Comparison of ENCODE assay signal across 17 cellular contexts in the genomic region with DNA sequence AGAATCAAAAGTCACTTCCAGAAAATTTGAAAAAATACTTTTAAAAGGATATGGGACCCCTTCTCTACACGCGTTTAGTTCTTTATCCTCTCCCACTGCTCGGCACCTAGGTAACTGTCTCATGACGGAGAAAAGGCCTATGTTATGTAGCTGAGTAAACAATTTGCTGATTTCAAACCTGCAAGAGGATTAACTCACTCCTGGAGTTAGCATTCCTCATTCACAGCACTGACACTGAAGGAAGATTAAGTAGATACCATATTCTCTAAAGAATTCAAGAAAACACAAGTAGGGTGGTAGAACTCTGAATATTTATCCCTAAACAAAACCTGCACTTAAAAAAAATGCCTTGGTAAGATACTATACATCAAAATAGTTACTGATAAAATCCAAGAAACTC. TPM values are rescaled to one million over a fixed set of nuclear protein-coding genes. Genes with fewer than 3 reads are reported as not detected.
DNase-seq lines count a peak whose midpoint lies in the region; ATAC-seq and TF ChIP-seq lines count a peak whose summit lies in the region.
"Had no signal": no experiment of that assay in that cellular context is flagged by ENCODE, and none has a peak within 500 bp of the region (broad histone marks: within the 10 kb centered on the region; RNA-seq: fewer than 3 reads in every experiment).

No MANE protein-coding gene starts in this region.

- no peaks in the 10 kb centered on the region for H3K9me3 Mint-ChIP-seq in activated T-cell treated with anti-CD3 and anti-CD28 coated beads, Interleukin-2, amount 50 U/mL, for 72 hours
- no peaks in the 10 kb centered on the region for H3K9me3 Mint-ChIP-seq in activated T-cell treated with anti-CD3 and anti-CD28 coated beads, Interleukin-2, amount 50 U/mL, for 4 hours
- H3K9me3 Mint-ChIP-seq in WTC11 (no peaks in the 10 kb centered on the region), neural crest cell (no peaks in the 10 kb centered on the region), CD14-positive monocyte (no peaks in the 10 kb centered on the region)
- no peaks in the 10 kb centered on the region for H3K9me3 Mint-ChIP-seq in naive thymus-derived CD8-positive, alpha-beta T cell
- H3K9me3 Mint-ChIP-seq: CD8-positive, alpha-beta T cell; GM23338; H9 had no signal

- ATAC-seq in activated T-cell treated with anti-CD3 and anti-CD28 coated beads, Interleukin-2, amount 50 U/mL, for 72 hours (replicated peaks in 1 of 2), result no peak
- ATAC-seq in activated T-cell treated with anti-CD3 and anti-CD28 coated beads, Interleukin-2, amount 50 U/mL, for 4 hours, result no peak
- peak; percentile 41; the same call in 1 of the 2 replicates for ATAC-seq in WTC11
- no peak for ATAC-seq in naive thymus-derived CD8-positive, alpha-beta T cell
- ATAC-seq: CD8-positive, alpha-beta T cell; GM23338 had no signal

- no peaks in the 10 kb centered on the region for H3K4me1 Mint-ChIP-seq in activated T-cell treated with anti-CD3 and anti-CD28 coated beads, Interleukin-2, amount 50 U/mL, for 72 hours (ENCODE audit: low read depth)
- H3K4me1 Mint-ChIP-seq in activated T-cell treated with anti-CD3 and anti-CD28 coated beads, Interleukin-2, amount 50 U/mL, for 4 hours (ENCODE audit: low read depth), result no peaks in the 10 kb centered on the region
- peaks cover 19% of the 10 kb centered on the region for H3K4me1 Mint-ChIP-seq in WTC11
- peaks cover 3% of the 10 kb centered on the region for H3K4me1 Mint-ChIP-seq in neural crest cell
- H3K4me1 Mint-ChIP-seq in naive thymus-derived CD8-positive, alpha-beta T cell, result no peaks in the 10 kb centered on the region
- no peaks in the 10 kb centered on the region for H3K4me1 Mint-ChIP-seq in CD14-positive monocyte

- peaks cover 42% of the 10 kb centered on the region for H3K27me3 Mint-ChIP-seq in activated T-cell treated with anti-CD3 and anti-CD28 coated beads, Interleukin-2, amount 50 U/mL, for 72 hours (ENCODE audit: low read depth)
- peaks cover 19% of the 10 kb centered on the region for H3K27me3 Mint-ChIP-seq in activated T-cell treated with anti-CD3 and anti-CD28 coated beads, Interleukin-2, amount 50 U/mL, for 4 hours (ENCODE audit: low read depth)
- no peaks in the 10 kb centered on the region for H3K27me3 Mint-ChIP-seq in WTC11 (ENCODE audit: low read depth)
- H3K27me3 Mint-ChIP-seq in neural crest cell (ENCODE audit: low read depth), result no peaks in the 10 kb centered on the region
- peaks cover 14 to 41% (median 21%) of the 10 kb centered on the region in 5 donors for H3K27me3 Mint-ChIP-seq in naive thymus-derived CD8-positive, alpha-beta T cell
- H3K27me3 Mint-ChIP-seq in CD14-positive monocyte (ENCODE audit: low read depth in 3 of 3), result peaks cover 4 to 7% (median 5%) of the 10 kb centered on the region in 3 donors

- CTCF ChIA-PET in WTC11 (lab: Charles Lee), result interaction anchor here (1.5 kb wide), 1 partner anchor 92 kb away, joined by 4 read pairs; no protein-coding TSS in a partner anchor

- no peaks in the 10 kb centered on the region for H3K36me3 Mint-ChIP-seq in activated T-cell treated with anti-CD3 and anti-CD28 coated beads, Interleukin-2, amount 50 U/mL, for 72 hours (ENCODE audit: insufficient read depth in 2 of 2)
- H3K36me3 Mint-ChIP-seq in activated T-cell treated with anti-CD3 and anti-CD28 coated beads, Interleukin-2, amount 50 U/mL, for 4 hours (ENCODE audit: insufficient read depth), result no peaks in the 10 kb centered on the region
- H3K36me3 Mint-ChIP-seq in WTC11 (no peaks in the 10 kb centered on the region), neural crest cell (ENCODE audit: low read depth) (peaks cover 24% of the 10 kb centered on the region), CD14-positive monocyte (no peaks in the 10 kb centered on the region)
- H3K36me3 Mint-ChIP-seq in naive thymus-derived CD8-positive, alpha-beta T cell, result no peaks in the 10 kb centered on the region
- H3K36me3 Mint-ChIP-seq: CD8-positive, alpha-beta T cell had no signal

- POLR2A ChIA-PET in WTC11 (lab: Charles Lee), result no interaction called here
- POLR2A ChIA-PET in naive thymus-derived CD8-positive, alpha-beta T cell (lab: Charles Lee), result no interaction called here

- peak overlapping the region; percentile 4 for H3K27ac Mint-ChIP-seq in activated T-cell treated with anti-CD3 and anti-CD28 coated beads, Interleukin-2, amount 50 U/mL, for 72 hours
- H3K27ac Mint-ChIP-seq in WTC11 (no peak overlapping the region), neural crest cell (ENCODE audit: unreplicated experiment) (peak overlapping the region; percentile 70), CD14-positive monocyte (no peak overlapping the region)
- H3K27ac Mint-ChIP-seq in naive thymus-derived CD8-positive, alpha-beta T cell, result no peak overlapping the region
- H3K27ac Mint-ChIP-seq: CD8-positive, alpha-beta T cell; GM23338; IgD-negative memory B cell had no signal

- TF ChIP-seq CTCF in WTC11 (IDR thresholded peaks at IDR 0.05) (no peak), neural crest cell (conservative IDR thresholded peaks at IDR 0.05) (no peak), CD14-positive monocyte (IDR thresholded peaks at IDR 0.05) (no peak)

- DNase-seq in activated T-cell treated with anti-CD3 and anti-CD28 coated beads, Interleukin-2, amount 50 U/mL, for 72 hours, result no peak
- no peak for DNase-seq in activated T-cell treated with anti-CD3 and anti-CD28 coated beads, Interleukin-2, amount 50 U/mL, for 4 hours
- DNase-seq in WTC11 (ENCODE audit: low spot score) (no peak), neural crest cell (ENCODE audit: low read depth, low spot score) (no peak), GM19240 (ENCODE audit: insufficient read length, low spot score) (no peak), CD14-positive monocyte (ENCODE audit: low spot score) (no peak), COLO829 (ENCODE audit: low spot score) (no peak)
- no peak for DNase-seq in naive thymus-derived CD8-positive, alpha-beta T cell
- DNase-seq: 8988T; BE2C; Caco-2; CD8-positive, alpha-beta T cell; DMS53; H9 had no signal

- no peak overlapping the region for H3K4me3 Mint-ChIP-seq in activated T-cell treated with anti-CD3 and anti-CD28 coated beads, Interleukin-2, amount 50 U/mL, for 72 hours
- H3K4me3 Mint-ChIP-seq in activated T-cell treated with anti-CD3 and anti-CD28 coated beads, Interleukin-2, amount 50 U/mL, for 4 hours, result no peak overlapping the region
- H3K4me3 Mint-ChIP-seq in WTC11 (no peak overlapping the region), neural crest cell (no peak overlapping the region), CD14-positive monocyte (no peak overlapping the region)
- no peak overlapping the region for H3K4me3 Mint-ChIP-seq in naive thymus-derived CD8-positive, alpha-beta T cell
- H3K4me3 Mint-ChIP-seq: CD8-positive, alpha-beta T cell; GM23338; H9; IgD-negative memory B cell had no signal

- intact Hi-C loops in CD14-positive monocyte (cut with micrococcal nuclease), result no loop called here

TF ChIP-seq in WTC11, 78 proteins besides CTCF, POLR2A, EP300 and RAD21:
- TF ChIP-seq, protein P1, sequence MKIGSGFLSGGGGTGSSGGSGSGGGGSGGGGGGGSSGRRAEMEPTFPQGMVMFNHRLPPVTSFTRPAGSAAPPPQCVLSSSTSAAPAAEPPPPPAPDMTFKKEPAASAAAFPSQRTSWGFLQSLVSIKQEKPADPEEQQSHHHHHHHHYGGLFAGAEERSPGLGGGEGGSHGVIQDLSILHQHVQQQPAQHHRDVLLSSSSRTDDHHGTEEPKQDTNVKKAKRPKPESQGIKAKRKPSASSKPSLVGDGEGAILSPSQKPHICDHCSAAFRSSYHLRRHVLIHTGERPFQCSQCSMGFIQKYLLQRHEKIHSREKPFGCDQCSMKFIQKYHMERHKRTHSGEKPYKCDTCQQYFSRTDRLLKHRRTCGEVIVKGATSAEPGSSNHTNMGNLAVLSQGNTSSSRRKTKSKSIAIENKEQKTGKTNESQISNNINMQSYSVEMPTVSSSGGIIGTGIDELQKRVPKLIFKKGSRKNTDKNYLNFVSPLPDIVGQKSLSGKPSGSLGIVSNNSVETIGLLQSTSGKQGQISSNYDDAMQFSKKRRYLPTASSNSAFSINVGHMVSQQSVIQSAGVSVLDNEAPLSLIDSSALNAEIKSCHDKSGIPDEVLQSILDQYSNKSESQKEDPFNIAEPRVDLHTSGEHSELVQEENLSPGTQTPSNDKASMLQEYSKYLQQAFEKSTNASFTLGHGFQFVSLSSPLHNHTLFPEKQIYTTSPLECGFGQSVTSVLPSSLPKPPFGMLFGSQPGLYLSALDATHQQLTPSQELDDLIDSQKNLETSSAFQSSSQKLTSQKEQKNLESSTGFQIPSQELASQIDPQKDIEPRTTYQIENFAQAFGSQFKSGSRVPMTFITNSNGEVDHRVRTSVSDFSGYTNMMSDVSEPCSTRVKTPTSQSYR (CRISPR knock-in tag; IDR thresholded peaks at IDR 0.05), result no peak
- no peak for TF ChIP-seq ZNF396 (CRISPR knock-in tag; IDR thresholded peaks at IDR 0.05; ENCODE audit: borderline replicate concordance)
- TF ChIP-seq SOX15 (CRISPR knock-in tag; IDR thresholded peaks at IDR 0.05), result no peak
- TF ChIP-seq ZNF219 (CRISPR knock-in tag; IDR thresholded peaks at IDR 0.05; ENCODE audit: borderline replicate concordance), result no peak
TF ChIP-seq in WTC11: peak in this region for 0.

RNA-seq across cellular contexts. Expression of a gene that starts 30.3 kb away (rescaled TPM):
- total RNA-seq in activated T-cell treated with anti-CD3 and anti-CD28 coated beads, Interleukin-2, amount 50 U/mL, for 72 hours, result not detected
- total RNA-seq in activated T-cell treated with anti-CD3 and anti-CD28 coated beads, Interleukin-2, amount 50 U/mL, for 4 hours, result under 1 TPM; 0.05 to 0.13 (median 0.13) TPM
- total RNA-seq in WTC11 (2021), result 0.46 to 0.55 TPM (median 0.50 TPM) in 3 replicates
- total RNA-seq in neural crest cell, result 32.2 and 35.4 TPM in 2 replicates
- total RNA-seq in naive thymus-derived CD8-positive, alpha-beta T cell, result not detected
- not detected for polyA plus RNA-seq in naive thymus-derived CD8-positive, alpha-beta T cell
- polyA plus RNA-seq in CD14-positive monocyte, result not detected
- total RNA-seq: CD8-positive, alpha-beta T cell; HT-29 had no signal
- polyA plus RNA-seq: IgD-negative memory B cell had no signal

Comparison
In these comparisons a context has a peak if more than half of its experiments do, and no peak if none do; other contexts are left out.
1. H3K27ac Mint-ChIP-seq: peak in activated T-cell treated with anti-CD3 and anti-CD28 coated beads, Interleukin-2, amount 50 U/mL, for 72 hours (single experiment) and neural crest cell (single experiment); none in WTC11 (single experiment), naive thymus-derived CD8-positive, alpha-beta T cell (0 of 10) and CD14-positive monocyte (0 of 7).
2. RNA of a gene that starts 30.3 kb away (total RNA-seq): 32.2 to 35.4 TPM in neural crest cell; 0.46 to 0.55 TPM in WTC11, 0.05 to 0.13 TPM in activated T-cell treated with anti-CD3 and anti-CD28 coated beads, Interleukin-2, amount 50 U/mL, for 4 hours, not detected in activated T-cell treated with anti-CD3 and anti-CD28 coated beads, Interleukin-2, amount 50 U/mL, for 72 hours and not detected in naive thymus-derived CD8-positive, alpha-beta T cell; every median in the first group is over 10 times any median in the second.